Comparison of ENCODE assay signal across 8 cellular contexts in the genomic region with DNA sequence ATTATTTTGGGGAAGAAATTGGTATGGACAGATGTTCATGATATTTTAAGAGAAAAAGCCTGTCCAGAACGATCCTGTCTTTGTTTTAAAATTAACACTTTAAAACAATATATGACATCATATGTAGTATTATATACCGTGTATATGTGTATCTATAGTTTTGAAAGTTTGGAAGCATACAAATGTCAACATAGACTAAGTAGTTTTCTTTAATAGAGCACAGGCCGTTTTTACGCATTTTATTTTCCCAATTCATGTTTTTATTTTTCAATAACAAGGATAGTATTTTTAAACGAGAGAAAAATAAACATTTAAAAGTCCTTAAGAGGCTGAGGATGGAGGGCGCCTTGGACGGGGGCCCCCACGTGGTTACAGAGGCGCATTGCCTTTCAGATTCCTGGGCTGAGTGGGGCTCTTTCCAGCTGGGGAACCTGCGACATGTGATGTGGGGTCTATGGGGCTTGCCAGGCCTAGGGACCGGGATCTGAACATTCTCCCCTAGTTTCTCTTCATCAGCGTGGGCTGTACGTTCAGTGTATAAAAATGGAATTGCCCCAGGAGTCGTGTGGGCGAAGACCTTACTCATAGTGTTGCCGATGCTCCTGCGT.
A peak's percentile ranks its signal among the peaks of the same experiment; 100 is the strongest.
DNase-seq lines count a peak whose midpoint lies in the region; ATAC-seq and TF ChIP-seq lines count a peak whose summit lies in the region.

No MANE protein-coding gene starts in this region.

- H3K9me3 ChIP-seq in MM.1S (replicated peaks; ENCODE audit: insufficient read depth, low read length): no peaks in the 10 kb centered on the region
- H3K9me3 ChIP-seq in left lung: no peaks in the 10 kb centered on the region

- peak; percentile 88 for TF ChIP-seq CTCF in MM.1S (IDR thresholded peaks at IDR 0.05; ENCODE audit: low read length)
- TF ChIP-seq CTCF in chondrocyte (IDR thresholded peaks at IDR 0.05): peak; percentile 72
- peak; percentile 48 to 68 for TF ChIP-seq CTCF in left lung (IDR thresholded peaks at IDR 0.05)

- no peak overlapping the region for H3K27ac Mint-ChIP-seq in chondrocyte (ENCODE audit: unreplicated experiment)

- H3K27ac ChIP-seq in MM.1S (ENCODE audit: low read length): no peak overlapping the region
- peak overlapping the region in 1 of 2 donors; percentile 86 for H3K27ac ChIP-seq in left lung

- H3K4me1 ChIP-seq in MM.1S (ENCODE audit: low read length) (peaks cover 20% of the 10 kb centered on the region), left lung (peaks cover 9 to 31% of the 10 kb centered on the region in 2 donors)

- no peaks in the 10 kb centered on the region for H3K9me2 ChIP-seq in MM.1S (replicated peaks; ENCODE audit: insufficient read depth, low read length)

- intact Hi-C loops in left lung (cut with DNase I): no loop called here

- no peaks in the 10 kb centered on the region for H3K9me3 Mint-ChIP-seq in chondrocyte (ENCODE audit: low read depth)

- H3K4me2 ChIP-seq in MM.1S (ENCODE audit: low read depth, low read length): peak overlapping the region; percentile 97

- H3K79me2 ChIP-seq in MM.1S (ENCODE audit: low read length): peaks cover 36% of the 10 kb centered on the region

- H3K4me1 Mint-ChIP-seq in chondrocyte (ENCODE audit: low read depth): peaks cover 31% of the 10 kb centered on the region

- peak overlapping the region; percentile 82; the same call in 1 of the 2 replicates for H3K9ac ChIP-seq in MM.1S (ENCODE audit: low read length)

- peak overlapping the region; percentile 49 for H3K4me3 Mint-ChIP-seq in chondrocyte (ENCODE audit: unreplicated experiment)

- DNase-seq in SKM-1 treated with dmso at 0.1 percent for 144 hours (lab: John Stamatoyannopoulos, UW; ENCODE audit: unreplicated experiment): peak; percentile 17
- no peak for DNase-seq in SKM-1 (lab: John Stamatoyannopoulos, UW; ENCODE audit: unreplicated experiment)
- DNase-seq in MM.1S: peak; percentile 65
- peak; percentile 51 for DNase-seq in activated CD4-positive, CD25-positive, alpha-beta regulatory T cell treated with anti-CD3 and anti-CD28 coated beads, Interleukin-2, amount 50 U/mL, for 72 hours
- DNase-seq in chondrocyte (ENCODE audit: low spot score): no peak
- DNase-seq in left lung: peak; percentile 63 to 88
- peak; percentile 31 to 50 for DNase-seq in stimulated activated CD4-positive, alpha-beta T cell treated with anti-CD3 and anti-CD28 coated beads, Interleukin-1b, Interleukin-23, amount 100 ng/mL, for 4 hours (ENCODE audit: low read depth in 2 of 2)

- H3K4me3 ChIP-seq in MM.1S (ENCODE audit: low read length): peak overlapping the region; percentile 81
- H3K4me3 ChIP-seq in left lung: peak overlapping the region; percentile 91 to 100

- peaks cover 4% of the 10 kb centered on the region; the same call in 1 of the 2 replicates for H3F3A ChIP-seq in MM.1S (ENCODE audit: insufficient read depth, low read length)

- H3K27me3 Mint-ChIP-seq in chondrocyte (ENCODE audit: low read depth): peaks cover 6% of the 10 kb centered on the region

- H2AFZ ChIP-seq in MM.1S (ENCODE audit: low read length): peak overlapping the region; percentile 100

- ATAC-seq in left lung (peak; percentile 70), GM19328 (IDR thresholded peaks at IDR 0.05; ENCODE audit: unreplicated experiment) (no peak)

- no peaks in the 10 kb centered on the region for H4K20me1 ChIP-seq in MM.1S (ENCODE audit: insufficient read depth, low read length)

- peaks cover 5% of the 10 kb centered on the region; the same call in 1 of the 2 replicates for H3K36me3 ChIP-seq in MM.1S (replicated peaks; ENCODE audit: insufficient read depth, low read length)
- peaks cover 0 to 9% of the 10 kb centered on the region in 2 donors for H3K36me3 ChIP-seq in left lung

- H3K27me3 ChIP-seq in MM.1S (replicated peaks; ENCODE audit: insufficient read depth, low read length) (peaks cover 23% of the 10 kb centered on the region), left lung (no peaks in the 10 kb centered on the region)

- peaks cover 5% of the 10 kb centered on the region for H3K36me3 Mint-ChIP-seq in chondrocyte (ENCODE audit: low read depth)

Comparison
In these comparisons a context has a peak if more than half of its experiments do, and no peak if none do; other contexts are left out.
1. DNase-seq: peak in SKM-1 treated with dmso at 0.1 percent for 144 hours (single experiment), MM.1S (single experiment), activated CD4-positive, CD25-positive, alpha-beta regulatory T cell treated with anti-CD3 and anti-CD28 coated beads, Interleukin-2, amount 50 U/mL, for 72 hours (single experiment), left lung (2 of 2) and stimulated activated CD4-positive, alpha-beta T cell treated with anti-CD3 and anti-CD28 coated beads, Interleukin-1b, Interleukin-23, amount 100 ng/mL, for 4 hours (2 of 2); none in SKM-1 (single experiment) and chondrocyte (single experiment).
2. Peak in every context shown above with its lines, with median percentiles within 50 percentile points of each other: CTCF ChIP-seq.